Comparison of ENCODE assay signal across 17 cellular contexts in genomic region chr5:32449216-32449721, GRCh38.
"Had no signal": no experiment of that assay in that cellular context is flagged by ENCODE, and none has a peak within 500 bp of the region (broad histone marks: within the 10 kb centered on the region; RNA-seq: fewer than 3 reads in every experiment).

No MANE protein-coding gene starts in this region.

- H3K27ac ChIP-seq: epithelial cell of prostate, esophagus muscularis mucosa, heart left ventricle, psoas muscle, right lobe of liver, tibial nerve, upper lobe of right lung, vagina had no signal

- DNase-seq: effector memory CD8-positive, alpha-beta T cell; heart left ventricle; hypothalamus; kidney glomerular epithelial cell; mesendoderm; naive thymus-derived CD4-positive, alpha-beta T cell; nephron progenitor cell; psoas muscle; retina; right lobe of liver; stimulated activated CD4-positive, alpha-beta T cell treated with anti-CD3 and anti-CD28 coated beads, Interleukin-4, amount 100 ng/mL, for 24 hours; upper lobe of right lung had no signal

- H3K4me3 ChIP-seq: esophagus muscularis mucosa, heart left ventricle, psoas muscle, right lobe of liver, tibial nerve, upper lobe of right lung, vagina had no signal

- H3K4me1 ChIP-seq: psoas muscle, right lobe of liver had no signal

- H3K9me3 ChIP-seq: esophagus muscularis mucosa, heart left ventricle, psoas muscle, right lobe of liver, tibial nerve, upper lobe of right lung, vagina had no signal

- ATAC-seq: effector memory CD8-positive, alpha-beta T cell; heart left ventricle; naive thymus-derived CD4-positive, alpha-beta T cell; psoas muscle; right lobe of liver; stimulated activated memory B cell treated with anti-CD40 and anti-IgM and Interleukin-4, amounts not matched to agents 10 μg/mL and 1 μg/mL and 100 μg/mL, for 72 hours; upper lobe of right lung had no signal

- H3K36me3 ChIP-seq: esophagus muscularis mucosa, heart left ventricle, right lobe of liver, tibial nerve, upper lobe of right lung, vagina had no signal
